In genomic region chr15:81852826-81853225, GRCh38 we compare ENCODE assay signal across 27 cellular contexts.
"Had no signal": no experiment of that assay in that cellular context is flagged by ENCODE, and none has a peak within 500 bp of the region (broad histone marks: within the 10 kb centered on the region; RNA-seq: fewer than 3 reads in every experiment).

No MANE protein-coding gene starts in this region.

- H3K4me3 ChIP-seq: SK-N-MC had no signal

- H3K27ac Mint-ChIP-seq: activated CD8-positive, alpha-beta T cell treated with anti-CD3 and anti-CD28 coated beads, Interleukin-2, amount 10 ng/mL, durations not matched to agents 7 days and 5 days; activated naive CD4-positive, alpha-beta T cell treated with anti-CD3 and anti-CD28 coated beads, Interleukin-2, amount 50 U/mL, for 24 hours; activated T-cell treated with anti-CD3 and anti-CD28 coated beads, Interleukin-2, amount 50 U/mL, for 24 hours; activated T-helper 1 cell treated with anti-CD3 and anti-CD28 coated beads, Interleukin-12 subunit alpha, Interleukin-12 subunit beta, Interleukin-2, Interleukin-4 antibody, amounts not matched to agents 30 ng/mL and 10 ng/mL and 1 ng/mL, durations not matched to agents 14 hours and 24 hours and 36 hours had no signal

- H3K27ac ChIP-seq: SK-N-MC had no signal

- H3K4me1 Mint-ChIP-seq: activated naive CD4-positive, alpha-beta T cell treated with anti-CD3 and anti-CD28 coated beads, Interleukin-2, amount 50 U/mL, for 24 hours had no signal

- H3K36me3 Mint-ChIP-seq: activated naive CD4-positive, alpha-beta T cell treated with anti-CD3 and anti-CD28 coated beads, Interleukin-2, amount 50 U/mL, for 24 hours had no signal

- DNase-seq: activated CD4-positive, alpha-beta T cell treated with anti-CD3 and anti-CD28 coated beads for 4 hours; activated CD4-positive, alpha-beta T cell treated with anti-CD3 and anti-CD28 coated beads, Interleukin-2, amount 50 U/mL, for 4 hours; activated CD8-positive, alpha-beta T cell treated with anti-CD3 and anti-CD28 coated beads, Interleukin-2, amount 10 ng/mL, durations not matched to agents 7 days and 5 days; activated effector memory CD4-positive, alpha-beta T cell treated with Interleukin-2 at 50 U/mL for 16 hours; activated naive CD4-positive, alpha-beta T cell; activated T-cell treated with anti-CD3 and anti-CD28 coated beads, Interleukin-2, amount 50 U/mL, for 24 hours; amniotic stem cell; Kasumi-1; KBM-7; NCI-H1048; NCI-H146; NCI-H1930; NCI-H2171; NCI-H2227 treated with DMSO at 0.1 percent for 48 hours; NCI-H446 treated with DMSO at 0.1 percent for 48 hours; NCI-H524 treated with DMSO at 0.1 percent for 48 hours; NCI-H748 treated with DMSO at 0.1 percent for 48 hours; OCI-M1; RPMI8226; SW 1271 had no signal

- H3K9me3 Mint-ChIP-seq: activated naive CD4-positive, alpha-beta T cell treated with anti-CD3 and anti-CD28 coated beads, Interleukin-2, amount 50 U/mL, for 24 hours; activated T-cell treated with anti-CD3 and anti-CD28 coated beads, Interleukin-2, amount 50 U/mL, for 24 hours; activated T-helper 1 cell treated with anti-CD3 and anti-CD28 coated beads, Interleukin-12 subunit alpha, Interleukin-12 subunit beta, Interleukin-2, Interleukin-4 antibody, amounts not matched to agents 30 ng/mL and 10 ng/mL and 1 ng/mL, durations not matched to agents 14 hours and 24 hours and 36 hours; brain had no signal

- ATAC-seq: activated CD4-positive, CD25-positive, alpha-beta regulatory T cell treated with anti-CD3 and anti-CD28 coated beads, Interleukin-2, amount 50 U/mL, for 24 hours; activated CD8-positive, alpha-beta T cell treated with anti-CD3 and anti-CD28 coated beads, Interleukin-2, amount 10 ng/mL, durations not matched to agents 7 days and 5 days; Panc1; Right ventricle myocardium inferior had no signal

- H3K4me3 Mint-ChIP-seq: activated CD8-positive, alpha-beta T cell treated with anti-CD3 and anti-CD28 coated beads, Interleukin-2, amount 10 ng/mL, durations not matched to agents 7 days and 5 days; activated naive CD4-positive, alpha-beta T cell treated with anti-CD3 and anti-CD28 coated beads, Interleukin-2, amount 50 U/mL, for 24 hours; activated T-cell treated with anti-CD3 and anti-CD28 coated beads, Interleukin-2, amount 50 U/mL, for 24 hours; activated T-helper 1 cell treated with anti-CD3 and anti-CD28 coated beads, Interleukin-12 subunit alpha, Interleukin-12 subunit beta, Interleukin-2, Interleukin-4 antibody, amounts not matched to agents 30 ng/mL and 10 ng/mL and 1 ng/mL, durations not matched to agents 14 hours and 24 hours and 36 hours; brain had no signal
